18 cellular contexts compared by ENCODE assay signal in the genomic region with DNA sequence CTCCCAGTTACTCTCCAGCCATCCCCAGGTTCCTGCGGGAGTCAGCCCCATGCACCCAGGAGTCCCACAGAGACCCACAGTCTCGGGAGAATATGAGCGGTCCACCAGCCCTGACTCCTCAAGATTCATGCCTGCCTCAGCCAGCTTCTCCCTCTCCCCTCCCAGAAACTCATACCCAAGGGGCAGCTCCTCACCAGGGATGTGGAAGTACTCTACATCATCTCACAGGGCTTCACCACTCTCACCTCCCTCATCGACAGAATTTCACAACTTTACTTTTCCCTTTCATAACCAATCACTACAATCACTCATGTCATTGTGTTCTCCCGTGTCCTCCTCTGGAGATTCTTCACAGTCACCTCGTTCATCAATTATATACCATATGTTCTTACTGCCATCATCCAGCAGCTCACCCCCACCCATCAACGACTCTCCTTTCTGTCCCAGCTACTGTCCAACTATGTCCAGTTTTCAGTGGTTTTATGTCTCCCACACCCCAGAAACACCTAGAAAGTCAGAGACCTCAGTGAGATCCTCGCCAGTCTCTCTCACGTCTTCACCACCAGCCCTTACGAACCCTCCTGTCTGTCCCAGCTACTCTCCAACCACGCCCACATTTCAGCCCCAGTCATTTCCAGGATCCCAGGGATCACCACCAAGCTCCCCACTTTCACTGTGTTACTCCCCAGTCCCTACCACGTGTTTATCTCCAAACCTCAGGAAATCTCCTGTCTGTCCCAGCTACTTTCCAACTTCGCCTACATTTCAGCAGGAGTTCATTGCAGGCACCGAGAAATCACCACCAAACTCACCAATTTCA.
DNase-seq lines count a peak whose midpoint lies in the region; ATAC-seq and TF ChIP-seq lines count a peak whose summit lies in the region.
"Had no signal": no experiment of that assay in that cellular context is flagged by ENCODE, and none has a peak within 500 bp of the region (broad histone marks: within the 10 kb centered on the region; RNA-seq: fewer than 3 reads in every experiment).

No MANE protein-coding gene starts in this region.

- no peaks in the 10 kb centered on the region for H3K4me1 ChIP-seq in osteoblast (ENCODE audit: insufficient read depth, low read length)
- H3K4me1 ChIP-seq: esophagus squamous epithelium had no signal

- H3K27ac Mint-ChIP-seq in activated CD4-positive, alpha-beta T cell treated with anti-CD3 and anti-CD28 coated beads, Interleukin-2, amount 10 ng/mL, durations not matched to agents 24 days and 14 days, result no peak overlapping the region
- H3K27ac Mint-ChIP-seq in activated CD4-positive, alpha-beta T cell treated with anti-CD3 and anti-CD28 coated beads, Interleukin-2, amount 10 ng/mL, durations not matched to agents 7 days and 5 days, result no peak overlapping the region
- peak overlapping the region; percentile 33 for H3K27ac Mint-ChIP-seq in endothelial cell (ENCODE audit: unreplicated experiment)

- H3K9me3 Mint-ChIP-seq in activated CD4-positive, alpha-beta T cell treated with anti-CD3 and anti-CD28 coated beads, Interleukin-2, amount 10 ng/mL, durations not matched to agents 24 days and 14 days, result peaks cover 48% of the 10 kb centered on the region
- peaks cover 61% of the 10 kb centered on the region for H3K9me3 Mint-ChIP-seq in activated CD4-positive, alpha-beta T cell treated with anti-CD3 and anti-CD28 coated beads, Interleukin-2, amount 10 ng/mL, durations not matched to agents 7 days and 5 days
- peaks cover 69% of the 10 kb centered on the region for H3K9me3 Mint-ChIP-seq in endothelial cell (ENCODE audit: unreplicated experiment)

- H3K4me1 Mint-ChIP-seq in activated CD4-positive, alpha-beta T cell treated with anti-CD3 and anti-CD28 coated beads, Interleukin-2, amount 10 ng/mL, durations not matched to agents 24 days and 14 days, result no peaks in the 10 kb centered on the region
- no peaks in the 10 kb centered on the region for H3K4me1 Mint-ChIP-seq in activated CD4-positive, alpha-beta T cell treated with anti-CD3 and anti-CD28 coated beads, Interleukin-2, amount 10 ng/mL, durations not matched to agents 7 days and 5 days
- H3K4me1 Mint-ChIP-seq in endothelial cell (ENCODE audit: unreplicated experiment), result no peaks in the 10 kb centered on the region

- peak; percentile 41 for DNase-seq in activated CD4-positive, alpha-beta T cell treated with anti-CD3 and anti-CD28 coated beads, Interleukin-2, amount 10 ng/mL, durations not matched to agents 24 days and 14 days
- no peak for DNase-seq in activated CD4-positive, alpha-beta T cell treated with anti-CD3 and anti-CD28 coated beads, Interleukin-2, amount 10 ng/mL, durations not matched to agents 7 days and 5 days
- DNase-seq in NCI-H460 (ENCODE audit: extremely low read depth, low read depth), result peak; percentile 76
- peak; percentile 31 for DNase-seq in endothelial cell (ENCODE audit: low spot score)
- peak; percentile 42 for DNase-seq in osteoblast (ENCODE audit: insufficient read length, low spot score, missing footprints)
- no peak for DNase-seq in DMS 273 (lab: John Stamatoyannopoulos, UW; ENCODE audit: unreplicated experiment)
- no peak for DNase-seq in COR-L47 (lab: John Stamatoyannopoulos, UW)
- DNase-seq: activated CD8-positive, alpha-beta memory T cell treated with anti-CD3 and anti-CD28 coated beads, Interleukin-2, amount 50 U/mL, for 48 hours; activated effector memory CD4-positive, alpha-beta T cell treated with anti-CD3 and anti-CD28 coated beads, Interleukin-2, amount 50 U/mL, for 16 hours; amniotic stem cell; C1 segment of cervical spinal cord; central memory CD4-positive, alpha-beta T cell; esophagus squamous epithelium; NCI-H1417 treated with DMSO at 0.1 percent for 48 hours; NCI-H2171 treated with DMSO at 0.1 percent for 48 hours; retina had no signal

- no peaks in the 10 kb centered on the region for H4K20me1 ChIP-seq in osteoblast (ENCODE audit: insufficient read depth, low read length)

- no peaks in the 10 kb centered on the region for H3K79me2 ChIP-seq in osteoblast (ENCODE audit: insufficient read depth, low read length)

- POLR2A ChIA-PET in activated CD4-positive, alpha-beta T cell treated with anti-CD3 and anti-CD28 coated beads, Interleukin-2, amount 10 ng/mL, durations not matched to agents 7 days and 5 days (lab: Charles Lee), result no interaction called here

- CTCF ChIA-PET in activated CD4-positive, alpha-beta T cell treated with anti-CD3 and anti-CD28 coated beads, Interleukin-2, amount 10 ng/mL, durations not matched to agents 7 days and 5 days (lab: Charles Lee), result no interaction called here

- H3K36me3 ChIP-seq in osteoblast (ENCODE audit: insufficient read depth, low read length), result no peaks in the 10 kb centered on the region
- H3K36me3 ChIP-seq: esophagus squamous epithelium, neutrophil had no signal

- TF ChIP-seq CTCF in endothelial cell (IDR thresholded peaks at IDR 0.05; ENCODE audit: unreplicated experiment), result no peak
- TF ChIP-seq CTCF in osteoblast (IDR thresholded peaks at IDR 0.05; ENCODE audit: extremely low read depth, low read depth, low read length), result no peak

- H3K4me2 ChIP-seq in osteoblast (ENCODE audit: insufficient read depth, low read length), result no peak overlapping the region

- H2AFZ ChIP-seq in osteoblast (ENCODE audit: low read length), result no peak overlapping the region

- H3K9me3 ChIP-seq in osteoblast (ENCODE audit: low read depth, low read length), result peaks cover 24% of the 10 kb centered on the region

- intact Hi-C loops in activated CD4-positive, alpha-beta T cell treated with anti-CD3 and anti-CD28 coated beads, Interleukin-2, amount 10 ng/mL, durations not matched to agents 24 days and 14 days (cut with micrococcal nuclease), result no loop called here

- H3K36me3 Mint-ChIP-seq in activated CD4-positive, alpha-beta T cell treated with anti-CD3 and anti-CD28 coated beads, Interleukin-2, amount 10 ng/mL, durations not matched to agents 24 days and 14 days (ENCODE audit: low read depth), result no peaks in the 10 kb centered on the region
- no peaks in the 10 kb centered on the region for H3K36me3 Mint-ChIP-seq in activated CD4-positive, alpha-beta T cell treated with anti-CD3 and anti-CD28 coated beads, Interleukin-2, amount 10 ng/mL, durations not matched to agents 7 days and 5 days (ENCODE audit: low read depth)
- H3K36me3 Mint-ChIP-seq in endothelial cell (ENCODE audit: low read depth, unreplicated experiment), result peaks cover 48% of the 10 kb centered on the region

- H3K27me3 ChIP-seq in osteoblast (ENCODE audit: insufficient read depth, low read length), result no peaks in the 10 kb centered on the region
- H3K27me3 ChIP-seq: neutrophil had no signal

- no peak for ATAC-seq in GM21515 (IDR thresholded peaks at IDR 0.05; ENCODE audit: unreplicated experiment)

- H3K27me3 Mint-ChIP-seq in activated CD4-positive, alpha-beta T cell treated with anti-CD3 and anti-CD28 coated beads, Interleukin-2, amount 10 ng/mL, durations not matched to agents 24 days and 14 days, result no peaks in the 10 kb centered on the region
- H3K27me3 Mint-ChIP-seq in activated CD4-positive, alpha-beta T cell treated with anti-CD3 and anti-CD28 coated beads, Interleukin-2, amount 10 ng/mL, durations not matched to agents 7 days and 5 days, result no peaks in the 10 kb centered on the region
- H3K27me3 Mint-ChIP-seq in endothelial cell (ENCODE audit: unreplicated experiment), result peaks cover 47% of the 10 kb centered on the region

- H3K4me3 ChIP-seq in osteoblast (ENCODE audit: insufficient read depth, low read length), result no peak overlapping the region
- H3K4me3 ChIP-seq: esophagus squamous epithelium had no signal

- no peak overlapping the region for H3K27ac ChIP-seq in osteoblast (ENCODE audit: low read depth, low read length)
- H3K27ac ChIP-seq: esophagus squamous epithelium, neutrophil had no signal

- H3K4me3 Mint-ChIP-seq in activated CD4-positive, alpha-beta T cell treated with anti-CD3 and anti-CD28 coated beads, Interleukin-2, amount 10 ng/mL, durations not matched to agents 24 days and 14 days, result no peak overlapping the region
- H3K4me3 Mint-ChIP-seq in activated CD4-positive, alpha-beta T cell treated with anti-CD3 and anti-CD28 coated beads, Interleukin-2, amount 10 ng/mL, durations not matched to agents 7 days and 5 days, result no peak overlapping the region
- H3K4me3 Mint-ChIP-seq in endothelial cell (ENCODE audit: unreplicated experiment), result peak overlapping the region; percentile 18

Comparison
In these comparisons a context has a peak if more than half of its experiments do, and no peak if none do; other contexts are left out.
1. DNase-seq: peak in activated CD4-positive, alpha-beta T cell treated with anti-CD3 and anti-CD28 coated beads, Interleukin-2, amount 10 ng/mL, durations not matched to agents 24 days and 14 days (single experiment), NCI-H460 (single experiment), endothelial cell (single experiment) and osteoblast (single experiment); none in activated CD4-positive, alpha-beta T cell treated with anti-CD3 and anti-CD28 coated beads, Interleukin-2, amount 10 ng/mL, durations not matched to agents 7 days and 5 days (single experiment), DMS 273 (single experiment) and COR-L47 (single experiment).